ENCODE assay signal across 8 cellular contexts in genomic region chr4:87005369-87005689, GRCh38.
DNase-seq lines count a peak whose midpoint lies in the region; ATAC-seq and TF ChIP-seq lines count a peak whose summit lies in the region.

No MANE protein-coding gene starts in this region.

- H3K27ac ChIP-seq in adrenal gland (peak overlapping the region in 4 of 5 donors; percentile 91 to 98 (median 94)), vagina (peak overlapping the region; percentile 96)

- no peaks in the 10 kb centered on the region for H3K9me3 Mint-ChIP-seq in stimulated activated naive CD8-positive, alpha-beta T cell treated with anti-CD3 and anti-CD28 coated beads, Interleukin-15, Interleukin-2, amounts not matched to agents 100 ng/mL and 50 ng/mL, for 24 hours
- H3K9me3 Mint-ChIP-seq in mesothelial cell of epicardium = no peaks in the 10 kb centered on the region

- H3K4me1 ChIP-seq in adrenal gland (replicated peaks in 1 of 2) (peaks cover 18 to 32% of the 10 kb centered on the region in 2 donors), vagina (peaks cover 43% of the 10 kb centered on the region)

- no peak for ATAC-seq in stimulated activated naive CD8-positive, alpha-beta T cell treated with anti-CD3 and anti-CD28 coated beads, Interleukin-15, Interleukin-2, amounts not matched to agents 100 U/mL and 50 U/mL, for 24 hours
- no peak for ATAC-seq in GM18511 (IDR thresholded peaks at IDR 0.05; ENCODE audit: unreplicated experiment)

- peak overlapping the region; percentile 99 for H3K4me3 Mint-ChIP-seq in stimulated activated naive CD8-positive, alpha-beta T cell treated with anti-CD3 and anti-CD28 coated beads, Interleukin-15, Interleukin-2, amounts not matched to agents 100 ng/mL and 50 ng/mL, for 24 hours
- peak overlapping the region; percentile 81 for H3K4me3 Mint-ChIP-seq in mesothelial cell of epicardium

- H3K36me3 Mint-ChIP-seq in stimulated activated naive CD8-positive, alpha-beta T cell treated with anti-CD3 and anti-CD28 coated beads, Interleukin-15, Interleukin-2, amounts not matched to agents 100 ng/mL and 50 ng/mL, for 24 hours (ENCODE audit: low read depth) = no peaks in the 10 kb centered on the region
- no peaks in the 10 kb centered on the region for H3K36me3 Mint-ChIP-seq in mesothelial cell of epicardium

- no peaks in the 10 kb centered on the region for H3K27me3 Mint-ChIP-seq in stimulated activated naive CD8-positive, alpha-beta T cell treated with anti-CD3 and anti-CD28 coated beads, Interleukin-15, Interleukin-2, amounts not matched to agents 100 ng/mL and 50 ng/mL, for 24 hours
- H3K27me3 Mint-ChIP-seq in mesothelial cell of epicardium (ENCODE audit: low read depth) = peaks cover 10% of the 10 kb centered on the region

- no peaks in the 10 kb centered on the region for H3K36me3 ChIP-seq in adrenal gland (replicated peaks in 1 of 2)
- H3K36me3 ChIP-seq in vagina = no peaks in the 10 kb centered on the region

- peak overlapping the region; percentile 97 for H3K27ac Mint-ChIP-seq in stimulated activated naive CD8-positive, alpha-beta T cell treated with anti-CD3 and anti-CD28 coated beads, Interleukin-15, Interleukin-2, amounts not matched to agents 100 ng/mL and 50 ng/mL, for 24 hours
- H3K27ac Mint-ChIP-seq in mesothelial cell of epicardium = no peak overlapping the region

- TF ChIP-seq CTCF in adrenal gland (IDR thresholded peaks at IDR 0.05) (no peak), mesothelial cell of epicardium (IDR thresholded peaks at IDR 0.05; ENCODE audit: unreplicated experiment) (no peak), vagina (IDR thresholded peaks at IDR 0.05) (no peak)

- TF ChIP-seq POLR2A in adrenal gland (IDR thresholded peaks at IDR 0.05) (no peak), vagina (IDR thresholded peaks at IDR 0.05) (no peak)

- WGBS in adrenal gland, 4 donors = 94 to 100% (median 98%) methylated on average over 1 of the region's 1 CpG

- intact Hi-C loops in adrenal gland (cut with DNase I) (loop anchor here (5.0 to 10.0 kb wide), 4 partner anchors 68 to 89 kb away; partner anchors contain the start of gene AFF1 (in 2 of the 2)), vagina (cut with DNase I) (loop anchor here (5.0 to 10.0 kb wide), 2 partner anchors 37 to 79 kb away; no protein-coding TSS in a partner anchor)

- no peak for DNase-seq in stimulated activated naive CD8-positive, alpha-beta T cell treated with anti-CD3 and anti-CD28 coated beads, Interleukin-15, Interleukin-2, amounts not matched to agents 100 U/mL and 50 U/mL, for 24 hours
- DNase-seq in adrenal gland (no peak), mesothelial cell of epicardium (ENCODE audit: low spot score in 2 of 2, unreplicated experiment in 2 of 2) (no peak), vagina (ENCODE audit: extremely low spot score in 2 of 2) (no peak), DMS79 (lab: John Stamatoyannopoulos, UW) (no peak), NCI-H748 (lab: John Stamatoyannopoulos, UW; ENCODE audit: unreplicated experiment) (no peak)

- H3K9me3 ChIP-seq in adrenal gland (replicated peaks in 1 of 3) (no peaks in the 10 kb centered on the region), vagina (no peaks in the 10 kb centered on the region)

- H3K4me3 ChIP-seq in adrenal gland (no peak overlapping the region), vagina (peak overlapping the region; percentile 83 to 91)

- H3K27me3 ChIP-seq in adrenal gland (no peaks in the 10 kb centered on the region), vagina (no peaks in the 10 kb centered on the region)

- H3K4me1 Mint-ChIP-seq in stimulated activated naive CD8-positive, alpha-beta T cell treated with anti-CD3 and anti-CD28 coated beads, Interleukin-15, Interleukin-2, amounts not matched to agents 100 ng/mL and 50 ng/mL, for 24 hours (ENCODE audit: low read depth) = peaks cover 55% of the 10 kb centered on the region
- H3K4me1 Mint-ChIP-seq in mesothelial cell of epicardium = peaks cover 21% of the 10 kb centered on the region

Comparison
In these comparisons a context has a peak if more than half of its experiments do, and no peak if none do; other contexts are left out.
1. H3K4me3 ChIP-seq: peak in vagina (2 of 2); none in adrenal gland (0 of 4).